In the genomic region with DNA sequence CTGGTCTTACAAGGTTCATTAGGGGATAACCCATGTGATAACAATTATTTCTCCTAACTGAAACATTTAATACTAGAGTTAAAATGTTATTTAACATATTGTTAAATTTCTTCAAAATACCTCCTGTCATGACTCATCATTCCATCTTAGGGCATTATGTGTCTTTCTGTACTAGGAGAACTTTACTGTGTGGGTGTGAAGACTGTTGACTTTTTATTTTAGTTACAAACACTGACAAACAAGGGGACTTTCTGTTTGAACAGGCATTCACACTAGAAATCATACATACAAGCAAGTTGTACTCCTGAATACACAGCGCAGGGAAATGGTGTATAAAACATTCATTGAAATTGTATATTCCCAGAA, we compare ENCODE assay signal across 10 cellular contexts.
DNase-seq lines count a peak whose midpoint lies in the region; ATAC-seq and TF ChIP-seq lines count a peak whose summit lies in the region.
"Had no signal": no experiment of that assay in that cellular context is flagged by ENCODE, and none has a peak within 500 bp of the region (broad histone marks: within the 10 kb centered on the region; RNA-seq: fewer than 3 reads in every experiment).

No MANE protein-coding gene starts in this region.

- DNase-seq in GM06990 (ENCODE audit: extremely low read depth, insufficient read length) (peak; percentile 32), fibroblast of mammary gland (ENCODE audit: low read depth) (peak; percentile 45), HuH-7.5 (ENCODE audit: low spot score) (no peak), foreskin melanocyte (no peak), NCI-H82 (lab: John Stamatoyannopoulos, UW) (no peak)
- no peak for DNase-seq in activated CD4-positive, alpha-beta T cell treated with anti-CD3 and anti-CD28 coated beads, Interleukin-2, amount 10 ng/mL, durations not matched to agents 7 days and 5 days
- DNase-seq: left cardiac atrium had no signal

- CTCF ChIA-PET in activated CD4-positive, alpha-beta T cell treated with anti-CD3 and anti-CD28 coated beads, Interleukin-2, amount 10 ng/mL, durations not matched to agents 7 days and 5 days (lab: Charles Lee): no interaction called here

- POLR2A ChIA-PET in activated CD4-positive, alpha-beta T cell treated with anti-CD3 and anti-CD28 coated beads, Interleukin-2, amount 10 ng/mL, durations not matched to agents 7 days and 5 days (lab: Charles Lee): no interaction called here

- H3K36me3 Mint-ChIP-seq in activated CD4-positive, alpha-beta T cell treated with anti-CD3 and anti-CD28 coated beads, Interleukin-2, amount 10 ng/mL, durations not matched to agents 7 days and 5 days (ENCODE audit: low read depth): peaks cover 17% of the 10 kb centered on the region

- peaks cover 2% of the 10 kb centered on the region for H3K4me1 Mint-ChIP-seq in activated CD4-positive, alpha-beta T cell treated with anti-CD3 and anti-CD28 coated beads, Interleukin-2, amount 10 ng/mL, durations not matched to agents 7 days and 5 days

- no peak for TF ChIP-seq CTCF in GM06990 (IDR thresholded peaks at IDR 0.05; ENCODE audit: insufficient read depth, low read length, poor library complexity, severe bottlenecking)
- no peak for TF ChIP-seq CTCF in fibroblast of mammary gland (conservative IDR thresholded peaks at IDR 0.05; ENCODE audit: control insufficient read depth, insufficient read depth, low read depth, low read length)

- ATAC-seq in GM21526 (IDR thresholded peaks at IDR 0.05; ENCODE audit: low FRiP score, unreplicated experiment): peak; percentile 48
- peak; percentile 50 for ATAC-seq in HG03280 (IDR thresholded peaks at IDR 0.05; ENCODE audit: unreplicated experiment)
- ATAC-seq: left cardiac atrium had no signal

- no peak overlapping the region for H3K27ac Mint-ChIP-seq in activated CD4-positive, alpha-beta T cell treated with anti-CD3 and anti-CD28 coated beads, Interleukin-2, amount 10 ng/mL, durations not matched to agents 7 days and 5 days
- H3K27ac Mint-ChIP-seq: stimulated activated naive CD8-positive, alpha-beta T cell treated with anti-CD3 and anti-CD28 coated beads, Interleukin-15, Interleukin-2, amounts not matched to agents 100 ng/mL and 50 ng/mL, for 24 hours had no signal

- no peak overlapping the region for H3K4me3 Mint-ChIP-seq in activated CD4-positive, alpha-beta T cell treated with anti-CD3 and anti-CD28 coated beads, Interleukin-2, amount 10 ng/mL, durations not matched to agents 7 days and 5 days
- H3K4me3 Mint-ChIP-seq: stimulated activated naive CD8-positive, alpha-beta T cell treated with anti-CD3 and anti-CD28 coated beads, Interleukin-15, Interleukin-2, amounts not matched to agents 100 ng/mL and 50 ng/mL, for 24 hours had no signal

- H3K27me3 Mint-ChIP-seq in activated CD4-positive, alpha-beta T cell treated with anti-CD3 and anti-CD28 coated beads, Interleukin-2, amount 10 ng/mL, durations not matched to agents 7 days and 5 days: no peaks in the 10 kb centered on the region
- H3K27me3 Mint-ChIP-seq: stimulated activated naive CD8-positive, alpha-beta T cell treated with anti-CD3 and anti-CD28 coated beads, Interleukin-15, Interleukin-2, amounts not matched to agents 100 ng/mL and 50 ng/mL, for 24 hours had no signal

- H3K4me3 ChIP-seq in GM06990 (replicated peaks; ENCODE audit: low read depth, low read length) (no peak overlapping the region), fibroblast of mammary gland (ENCODE audit: control insufficient read depth, low read depth, low read length) (no peak overlapping the region)

- H3K9me3 Mint-ChIP-seq in activated CD4-positive, alpha-beta T cell treated with anti-CD3 and anti-CD28 coated beads, Interleukin-2, amount 10 ng/mL, durations not matched to agents 7 days and 5 days: no peaks in the 10 kb centered on the region
- H3K9me3 Mint-ChIP-seq: stimulated activated naive CD8-positive, alpha-beta T cell treated with anti-CD3 and anti-CD28 coated beads, Interleukin-15, Interleukin-2, amounts not matched to agents 100 ng/mL and 50 ng/mL, for 24 hours had no signal

- H3K36me3 ChIP-seq in GM06990 (ENCODE audit: control insufficient read depth, insufficient read depth, low read length): no peaks in the 10 kb centered on the region; the same call in 1 of the 2 replicates

- H3K27me3 ChIP-seq in GM06990 (replicated peaks; ENCODE audit: control insufficient read depth, insufficient read depth, low read length): no peaks in the 10 kb centered on the region

Comparison
In these comparisons a context has a peak if more than half of its experiments do, and no peak if none do; other contexts are left out.
1. DNase-seq: peak in GM06990 (single experiment) and fibroblast of mammary gland (single experiment); none in HuH-7.5 (single experiment), activated CD4-positive, alpha-beta T cell treated with anti-CD3 and anti-CD28 coated beads, Interleukin-2, amount 10 ng/mL, durations not matched to agents 7 days and 5 days (single experiment), foreskin melanocyte (single experiment) and NCI-H82 (single experiment).